Comparison of ENCODE assay signal across 36 cellular contexts in genomic region chrX:17713288-17713687, GRCh38.
"Had no signal": no experiment of that assay in that cellular context is flagged by ENCODE, and none has a peak within 500 bp of the region (broad histone marks: within the 10 kb centered on the region; RNA-seq: fewer than 3 reads in every experiment).

No MANE protein-coding gene starts in this region.

- DNase-seq: activated B cell treated with CpG ODN at 0.5 μM for 24 hours; activated CD4-positive, alpha-beta memory T cell treated with anti-CD3 and anti-CD28 coated beads for 36 hours; activated CD4-positive, alpha-beta T cell treated with anti-CD3 and anti-CD28 coated beads for 1 hour; activated CD4-positive, alpha-beta T cell treated with anti-CD3 and anti-CD28 coated beads for 4 hours; activated CD4-positive, alpha-beta T cell treated with anti-CD3 and anti-CD28 coated beads, Interleukin-2, amount 10 ng/mL, durations not matched to agents 24 days and 14 days; activated CD4-positive, alpha-beta T cell treated with anti-CD3 and anti-CD28 coated beads, Interleukin-2, amount 50 U/mL, for 1 hour; activated CD4-positive, alpha-beta T cell treated with anti-CD3 and anti-CD28 coated beads, Interleukin-2, amount 50 U/mL, for 4 hours; activated CD8-positive, alpha-beta memory T cell treated with anti-CD3 and anti-CD28 coated beads for 24 hours; activated CD8-positive, alpha-beta memory T cell treated with anti-CD3 and anti-CD28 coated beads, Interleukin-2, amount 10 ng/mL, durations not matched to agents 7 days and 5 days; activated CD8-positive, alpha-beta memory T cell treated with anti-CD3 and anti-CD28 coated beads, Interleukin-2, amount 50 U/mL, for 48 hours; activated CD8-positive, alpha-beta T cell treated with anti-CD3 and anti-CD28 coated beads for 36 hours; activated effector memory CD4-positive, alpha-beta T cell treated with Interleukin-2 at 50 U/mL for 16 hours; activated gamma-delta T cell; activated naive CD4-positive, alpha-beta T cell treated with anti-CD3 and anti-CD28 coated beads, Interleukin-2, amount 10 ng/mL, durations not matched to agents 7 days and 5 days; activated naive CD4-positive, alpha-beta T cell treated with Interleukin-2 at 50 U/mL for 16 hours; activated naive CD8-positive, alpha-beta T cell treated with anti-CD3 and anti-CD28 coated beads, Interleukin-2, amount 10 ng/mL, durations not matched to agents 7 days and 5 days; activated naive CD8-positive, alpha-beta T cell treated with anti-CD3 and anti-CD28 coated beads, Interleukin-2, amount 50 U/mL, for 24 hours; activated T-cell treated with anti-CD3 and anti-CD28 coated beads, Interleukin-2, amount 50 U/mL, for 24 hours; activated T-cell treated with anti-CD3 and anti-CD28 coated beads, Interleukin-2, amount 50 U/mL, for 48 hours; amygdala; anterior cingulate cortex; caudate nucleus; cerebellar nuclear complex; T-helper 1 cell; T-helper 2 cell; T-helper 9 cell had no signal

- H3K4me3 ChIP-seq: ascending aorta, cardiac muscle cell had no signal

- H3K9me3 Mint-ChIP-seq: activated B cell treated with CpG ODN at 0.5 μM for 24 hours; activated CD4-positive, alpha-beta memory T cell treated with anti-CD3 and anti-CD28 coated beads for 36 hours; activated CD4-positive, alpha-beta T cell treated with anti-CD3 and anti-CD28 coated beads, Interleukin-2, amount 10 ng/mL, durations not matched to agents 24 days and 14 days; activated CD8-positive, alpha-beta T cell treated with anti-CD3 and anti-CD28 coated beads for 36 hours; activated naive CD4-positive, alpha-beta T cell treated with anti-CD3 and anti-CD28 coated beads, Interleukin-2, amount 10 ng/mL, durations not matched to agents 7 days and 5 days; activated naive CD4-positive, alpha-beta T cell treated with anti-CD3 and anti-CD28 coated beads, Interleukin-2, amount 50 U/mL, for 24 hours; activated naive CD8-positive, alpha-beta T cell treated with anti-CD3 and anti-CD28 coated beads, Interleukin-2, amount 10 ng/mL, durations not matched to agents 7 days and 5 days; activated naive CD8-positive, alpha-beta T cell treated with anti-CD3 and anti-CD28 coated beads, Interleukin-2, amount 50 U/mL, for 24 hours; activated T-cell treated with anti-CD3 and anti-CD28 coated beads, Interleukin-2, amount 50 U/mL, for 24 hours; activated T-helper 2 cell treated with anti-CD3 and anti-CD28 coated beads, Interferon-gamma antibody, Interleukin-2, Interleukin-4, amounts not matched to agents 10 μg/mL and 5 μg/mL and 100 μg/mL, durations not matched to agents 14 hours and 24 hours and 36 hours; brain; central memory CD8-positive, alpha-beta T cell; T-helper 1 cell treated with Interleukin-12 subunit alpha and Interleukin-12 subunit beta and Interleukin-4 antibody, amounts not matched to agents 30 μg/mL and 1 μg/mL, for 36 hours; T-helper 2 cell treated with Interferon-gamma antibody and Interleukin-4, amounts not matched to agents 5 μg/mL and 100 μg/mL, for 36 hours had no signal

- H3K4me3 Mint-ChIP-seq: activated B cell treated with CpG ODN at 0.5 μM for 24 hours; activated CD4-positive, alpha-beta memory T cell treated with anti-CD3 and anti-CD28 coated beads for 36 hours; activated CD4-positive, alpha-beta T cell treated with anti-CD3 and anti-CD28 coated beads, Interleukin-2, amount 10 ng/mL, durations not matched to agents 24 days and 14 days; activated CD8-positive, alpha-beta memory T cell treated with anti-CD3 and anti-CD28 coated beads, Interleukin-2, amount 10 ng/mL, durations not matched to agents 7 days and 5 days; activated CD8-positive, alpha-beta T cell treated with anti-CD3 and anti-CD28 coated beads for 36 hours; activated naive CD4-positive, alpha-beta T cell treated with anti-CD3 and anti-CD28 coated beads, Interleukin-2, amount 10 ng/mL, durations not matched to agents 7 days and 5 days; activated naive CD4-positive, alpha-beta T cell treated with anti-CD3 and anti-CD28 coated beads, Interleukin-2, amount 50 U/mL, for 24 hours; activated naive CD8-positive, alpha-beta T cell; activated naive CD8-positive, alpha-beta T cell treated with anti-CD3 and anti-CD28 coated beads, Interleukin-2, amount 10 ng/mL, durations not matched to agents 7 days and 5 days; activated naive CD8-positive, alpha-beta T cell treated with anti-CD3 and anti-CD28 coated beads, Interleukin-2, amount 50 U/mL, for 24 hours; activated T-cell treated with anti-CD3 and anti-CD28 coated beads, Interleukin-2, amount 50 U/mL, for 24 hours; brain; central memory CD8-positive, alpha-beta T cell; T-helper 1 cell treated with Interleukin-12 subunit alpha and Interleukin-12 subunit beta and Interleukin-4 antibody, amounts not matched to agents 30 μg/mL and 1 μg/mL, for 36 hours; T-helper 2 cell treated with Interferon-gamma antibody and Interleukin-4, amounts not matched to agents 5 μg/mL and 100 μg/mL, for 36 hours had no signal

- H3K36me3 Mint-ChIP-seq: activated CD4-positive, alpha-beta memory T cell treated with anti-CD3 and anti-CD28 coated beads for 36 hours; activated CD8-positive, alpha-beta memory T cell treated with anti-CD3 and anti-CD28 coated beads, Interleukin-2, amount 10 ng/mL, durations not matched to agents 7 days and 5 days; activated naive CD4-positive, alpha-beta T cell treated with anti-CD3 and anti-CD28 coated beads, Interleukin-2, amount 10 ng/mL, durations not matched to agents 7 days and 5 days; activated naive CD4-positive, alpha-beta T cell treated with anti-CD3 and anti-CD28 coated beads, Interleukin-2, amount 50 U/mL, for 24 hours; activated naive CD8-positive, alpha-beta T cell; activated naive CD8-positive, alpha-beta T cell treated with anti-CD3 and anti-CD28 coated beads, Interleukin-2, amount 10 ng/mL, durations not matched to agents 7 days and 5 days; brain had no signal

- ATAC-seq: activated CD4-positive, CD25-positive, alpha-beta regulatory T cell treated with anti-CD3 and anti-CD28 coated beads, Interleukin-2, amount 50 U/mL, for 24 hours; activated CD8-positive, alpha-beta memory T cell treated with anti-CD3 and anti-CD28 coated beads, Interleukin-2, amount 10 ng/mL, durations not matched to agents 7 days and 5 days; activated CD8-positive, alpha-beta T cell treated with anti-CD3 and anti-CD28 coated beads for 36 hours; activated naive CD8-positive, alpha-beta T cell treated with anti-CD3 and anti-CD28 coated beads, Interleukin-2, amount 50 U/mL, for 24 hours had no signal

- H3K27me3 Mint-ChIP-seq: activated B cell treated with CpG ODN at 0.5 μM for 24 hours; activated CD4-positive, alpha-beta memory T cell treated with anti-CD3 and anti-CD28 coated beads for 36 hours; activated CD4-positive, alpha-beta T cell treated with anti-CD3 and anti-CD28 coated beads, Interleukin-2, amount 10 ng/mL, durations not matched to agents 24 days and 14 days; activated CD8-positive, alpha-beta memory T cell treated with anti-CD3 and anti-CD28 coated beads, Interleukin-2, amount 10 ng/mL, durations not matched to agents 7 days and 5 days; activated CD8-positive, alpha-beta T cell treated with anti-CD3 and anti-CD28 coated beads for 36 hours; activated naive CD4-positive, alpha-beta T cell treated with anti-CD3 and anti-CD28 coated beads, Interleukin-2, amount 50 U/mL, for 24 hours; activated naive CD8-positive, alpha-beta T cell; activated naive CD8-positive, alpha-beta T cell treated with anti-CD3 and anti-CD28 coated beads, Interleukin-2, amount 50 U/mL, for 24 hours; brain; central memory CD8-positive, alpha-beta T cell had no signal

- H3K27ac Mint-ChIP-seq: activated B cell treated with CpG ODN at 0.5 μM for 24 hours; activated CD4-positive, alpha-beta memory T cell treated with anti-CD3 and anti-CD28 coated beads for 36 hours; activated CD4-positive, alpha-beta T cell treated with anti-CD3 and anti-CD28 coated beads, Interleukin-2, amount 10 ng/mL, durations not matched to agents 24 days and 14 days; activated CD8-positive, alpha-beta memory T cell treated with anti-CD3 and anti-CD28 coated beads, Interleukin-2, amount 10 ng/mL, durations not matched to agents 7 days and 5 days; activated CD8-positive, alpha-beta T cell treated with anti-CD3 and anti-CD28 coated beads for 36 hours; activated naive CD4-positive, alpha-beta T cell treated with anti-CD3 and anti-CD28 coated beads, Interleukin-2, amount 10 ng/mL, durations not matched to agents 7 days and 5 days; activated naive CD4-positive, alpha-beta T cell treated with anti-CD3 and anti-CD28 coated beads, Interleukin-2, amount 50 U/mL, for 24 hours; activated naive CD8-positive, alpha-beta T cell; activated naive CD8-positive, alpha-beta T cell treated with anti-CD3 and anti-CD28 coated beads, Interleukin-2, amount 10 ng/mL, durations not matched to agents 7 days and 5 days; activated naive CD8-positive, alpha-beta T cell treated with anti-CD3 and anti-CD28 coated beads, Interleukin-2, amount 50 U/mL, for 24 hours; activated T-cell treated with anti-CD3 and anti-CD28 coated beads, Interleukin-2, amount 50 U/mL, for 24 hours; activated T-helper 2 cell treated with anti-CD3 and anti-CD28 coated beads, Interferon-gamma antibody, Interleukin-2, Interleukin-4, amounts not matched to agents 10 μg/mL and 5 μg/mL and 100 μg/mL, durations not matched to agents 14 hours and 24 hours and 36 hours; brain; T-helper 1 cell treated with Interleukin-12 subunit alpha and Interleukin-12 subunit beta and Interleukin-4 antibody, amounts not matched to agents 30 μg/mL and 1 μg/mL, for 36 hours; T-helper 2 cell treated with Interferon-gamma antibody and Interleukin-4, amounts not matched to agents 5 μg/mL and 100 μg/mL, for 36 hours had no signal

- H3K4me1 Mint-ChIP-seq: activated B cell treated with CpG ODN at 0.5 μM for 24 hours; activated CD4-positive, alpha-beta T cell treated with anti-CD3 and anti-CD28 coated beads, Interleukin-2, amount 10 ng/mL, durations not matched to agents 24 days and 14 days; activated CD8-positive, alpha-beta memory T cell treated with anti-CD3 and anti-CD28 coated beads, Interleukin-2, amount 10 ng/mL, durations not matched to agents 7 days and 5 days; activated naive CD4-positive, alpha-beta T cell treated with anti-CD3 and anti-CD28 coated beads, Interleukin-2, amount 10 ng/mL, durations not matched to agents 7 days and 5 days; activated naive CD4-positive, alpha-beta T cell treated with anti-CD3 and anti-CD28 coated beads, Interleukin-2, amount 50 U/mL, for 24 hours; activated naive CD8-positive, alpha-beta T cell treated with anti-CD3 and anti-CD28 coated beads, Interleukin-2, amount 10 ng/mL, durations not matched to agents 7 days and 5 days; central memory CD8-positive, alpha-beta T cell had no signal
